In genomic region chr5:157366741-157367684, GRCh38 we compare ENCODE assay signal across 8 cellular contexts.
DNase-seq lines count a peak whose midpoint lies in the region; ATAC-seq and TF ChIP-seq lines count a peak whose summit lies in the region.

No MANE protein-coding gene starts in this region.

- H3K27me3 ChIP-seq in breast epithelium (no peaks in the 10 kb centered on the region), upper lobe of right lung (no peaks in the 10 kb centered on the region)

- no peaks in the 10 kb centered on the region for H3K9me3 Mint-ChIP-seq in MCF 10A (ENCODE audit: unreplicated experiment)
- no peaks in the 10 kb centered on the region for H3K9me3 Mint-ChIP-seq in activated T-cell treated with anti-CD3 and anti-CD28 coated beads, Interleukin-2, amount 50 U/mL, for 72 hours

- DNase-seq in MCF 10A (ENCODE audit: unreplicated experiment) = peak; percentile 54
- DNase-seq in breast epithelium (ENCODE audit: low spot score in 2 of 2) = no peak
- DNase-seq in amniotic epithelial cell (ENCODE audit: low read depth) = peak; percentile 76
- DNase-seq in islet precursor cell = peak; percentile 86
- DNase-seq in upper lobe of right lung = no peak
- DNase-seq in GM19238 (ENCODE audit: insufficient read length, low spot score) = no peak
- no peak for DNase-seq in activated T-cell treated with anti-CD3 and anti-CD28 coated beads, Interleukin-2, amount 50 U/mL, for 72 hours

- H3K36me3 Mint-ChIP-seq in MCF 10A (ENCODE audit: insufficient read depth, unreplicated experiment) = no peaks in the 10 kb centered on the region
- peaks cover 6 to 30% of the 10 kb centered on the region in 2 donors for H3K36me3 Mint-ChIP-seq in activated T-cell treated with anti-CD3 and anti-CD28 coated beads, Interleukin-2, amount 50 U/mL, for 72 hours (ENCODE audit: insufficient read depth in 2 of 2)

- no peaks in the 10 kb centered on the region for H3K36me3 ChIP-seq in breast epithelium
- H3K36me3 ChIP-seq in upper lobe of right lung = peaks cover 5% of the 10 kb centered on the region

- BruUV-seq in MCF 10A (replicated peaks; lab: Mats Ljungman, UMichigan) = no TSS peak

- H3K4me3 ChIP-seq in breast epithelium (no peak overlapping the region), upper lobe of right lung (no peak overlapping the region)

- H3K9me3 ChIP-seq in breast epithelium (no peaks in the 10 kb centered on the region), upper lobe of right lung (no peaks in the 10 kb centered on the region)

- POLR2A ChIA-PET in MCF 10A (lab: Yijun Ruan, JAX) = interaction anchor here (0.8 kb wide), 1 partner anchor 1016 kb away, joined by 3 read pairs; no protein-coding TSS in a partner anchor

- TF ChIP-seq POLR2A in breast epithelium (IDR thresholded peaks at IDR 0.05) = no peak

- H3K4me3 Mint-ChIP-seq in MCF 10A (ENCODE audit: unreplicated experiment) = no peak overlapping the region
- no peak overlapping the region for H3K4me3 Mint-ChIP-seq in activated T-cell treated with anti-CD3 and anti-CD28 coated beads, Interleukin-2, amount 50 U/mL, for 72 hours

- H3K27ac Mint-ChIP-seq in MCF 10A (ENCODE audit: low read depth, unreplicated experiment) = no peak overlapping the region
- no peak overlapping the region for H3K27ac Mint-ChIP-seq in activated T-cell treated with anti-CD3 and anti-CD28 coated beads, Interleukin-2, amount 50 U/mL, for 72 hours

- intact Hi-C loops in MCF 10A (cut with micrococcal nuclease) = no loop called here
- intact Hi-C loops in breast epithelium (cut with DNase I; ENCODE audit: low total_unique reads) = no loop called here
- intact Hi-C loops in upper lobe of right lung (cut with DNase I) = no loop called here

- H3K27ac ChIP-seq in breast epithelium (no peak overlapping the region), upper lobe of right lung (no peak overlapping the region)

- ATAC-seq in upper lobe of right lung (no peak), GM18861 (IDR thresholded peaks at IDR 0.05; ENCODE audit: unreplicated experiment) (no peak)
- no peak for ATAC-seq in activated T-cell treated with anti-CD3 and anti-CD28 coated beads, Interleukin-2, amount 50 U/mL, for 72 hours (replicated peaks in 1 of 2)

- peak; percentile 14 for TF ChIP-seq CTCF in MCF 10A (IDR thresholded peaks at IDR 0.05; ENCODE audit: unreplicated experiment)
- no peak for TF ChIP-seq CTCF in breast epithelium (IDR thresholded peaks at IDR 0.05)
- peak; percentile 32 for TF ChIP-seq CTCF in upper lobe of right lung (IDR thresholded peaks at IDR 0.05)

- no peaks in the 10 kb centered on the region for H3K27me3 Mint-ChIP-seq in MCF 10A (ENCODE audit: insufficient read depth, unreplicated experiment)
- H3K27me3 Mint-ChIP-seq in activated T-cell treated with anti-CD3 and anti-CD28 coated beads, Interleukin-2, amount 50 U/mL, for 72 hours (ENCODE audit: low read depth) = no peaks in the 10 kb centered on the region

- CTCF ChIA-PET in MCF 10A (lab: Yijun Ruan, JAX) = interaction anchor here (1.0 kb wide), 1 partner anchor 351 kb away, joined by 3 read pairs; no protein-coding TSS in a partner anchor

- H3K4me1 ChIP-seq in breast epithelium = no peaks in the 10 kb centered on the region
- no peaks in the 10 kb centered on the region for H3K4me1 ChIP-seq in upper lobe of right lung

- H3K4me1 Mint-ChIP-seq in MCF 10A (ENCODE audit: insufficient read depth, unreplicated experiment) = no peaks in the 10 kb centered on the region
- H3K4me1 Mint-ChIP-seq in activated T-cell treated with anti-CD3 and anti-CD28 coated beads, Interleukin-2, amount 50 U/mL, for 72 hours (ENCODE audit: low read depth) = peaks cover 14% of the 10 kb centered on the region

Comparison
In these comparisons a context has a peak if more than half of its experiments do, and no peak if none do; other contexts are left out.
1. DNase-seq: peak in MCF 10A (single experiment), amniotic epithelial cell (single experiment) and islet precursor cell (single experiment); none in breast epithelium (0 of 2), upper lobe of right lung (single experiment), GM19238 (single experiment) and activated T-cell treated with anti-CD3 and anti-CD28 coated beads, Interleukin-2, amount 50 U/mL, for 72 hours (0 of 2).
2. CTCF ChIP-seq: peak in MCF 10A (single experiment) and upper lobe of right lung (single experiment); none in breast epithelium (0 of 3).